Comparison of ENCODE assay signal across 1 cellular context in genomic region chr9:72361227-72361626, GRCh38.
TF ChIP-seq lines count a peak whose summit lies in the region.

No MANE protein-coding gene starts in this region.

TF ChIP-seq in SK-N-SH treated with all-trans-retinoic acid at 6 μM for 48 hours, 23 proteins besides CTCF, POLR2A, EP300 and RAD21 (continued from another document):
- TF ChIP-seq CSRNP3 (CRISPR knock-in tag; IDR thresholded peaks at IDR 0.05) (no peak), ZFP30 (CRISPR knock-in tag; IDR thresholded peaks at IDR 0.05) (no peak), BACH2 (CRISPR knock-in tag; IDR thresholded peaks at IDR 0.05; ENCODE audit: borderline replicate concordance) (no peak), ZC3H10 (CRISPR knock-in tag; IDR thresholded peaks at IDR 0.05) (no peak), CREB5 (CRISPR knock-in tag; IDR thresholded peaks at IDR 0.05; ENCODE audit: low read depth) (no peak), CSDC2 (CRISPR knock-in tag; IDR thresholded peaks at IDR 0.05) (no peak)
TF ChIP-seq in SK-N-SH treated with all-trans-retinoic acid at 6 μM for 48 hours: peak in this region for 0.
